ENCODE assay signal across 8 cellular contexts in the genomic region with DNA sequence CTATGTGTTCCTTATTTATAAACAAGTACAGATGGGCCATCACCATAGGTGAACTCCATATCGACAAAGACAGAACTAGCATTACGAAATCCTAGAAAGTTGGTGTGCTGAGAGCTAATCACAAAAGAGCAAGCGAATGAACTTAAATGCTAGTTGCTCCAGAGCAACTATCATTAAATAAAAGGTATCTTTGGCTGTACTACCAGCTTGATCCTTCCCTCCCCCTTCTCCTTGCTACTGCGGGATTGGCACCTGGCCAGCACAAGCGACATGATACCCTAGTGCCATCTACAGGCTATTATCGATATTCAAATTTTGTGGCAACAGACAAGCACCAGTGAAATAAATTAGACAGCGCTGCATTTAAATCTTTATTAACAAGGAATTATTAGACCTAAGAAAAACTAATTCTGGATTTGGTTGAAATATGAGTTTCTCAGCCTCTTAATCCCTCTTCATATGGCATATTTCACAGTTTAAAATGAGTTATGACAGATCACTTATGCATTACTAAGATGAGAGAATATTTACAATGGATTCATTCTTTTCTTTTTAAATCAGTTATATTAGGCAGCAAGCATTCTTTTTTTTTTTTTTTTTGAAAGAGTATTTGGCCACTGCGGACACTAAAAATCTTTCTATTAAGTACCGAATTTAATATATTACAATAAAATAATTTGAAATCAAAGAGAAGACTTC. TPM values are rescaled to one million over a fixed set of nuclear protein-coding genes. Genes with fewer than 3 reads are reported as not detected.
A peak's percentile ranks its signal among the peaks of the same experiment; 100 is the strongest.
DNase-seq lines count a peak whose midpoint lies in the region; ATAC-seq, FAIRE-seq and TF ChIP-seq lines count a peak whose summit lies in the region.

No MANE protein-coding gene starts in this region.

- no peak overlapping the region for H3K56ac ChIP-seq in H9 (ENCODE audit: insufficient read length, low read depth, low read length)

- H3K27ac ChIP-seq in H9 (ENCODE audit: insufficient read length, low read depth, low read length) (no peak overlapping the region), small intestine (ENCODE audit: low read depth in 1 of 2, low read length in 1 of 2) (no peak overlapping the region)

- no peak overlapping the region for H3K4me3 ChIP-seq in small intestine (ENCODE audit: low read depth in 1 of 2, low read length in 2 of 2)

- H3K4me2 ChIP-seq in H9 (ENCODE audit: insufficient read depth, insufficient read length, low read length): no peak overlapping the region

- FAIRE-seq in small intestine (lab: Jason Lieb, UNC): no peak

- no peak overlapping the region; a peak in 1 of 5 replicates for H3K4me3 Mint-ChIP-seq in H9
- H3K4me3 Mint-ChIP-seq in brain: peak overlapping the region in 4 of 5 experiments; percentile 80 to 87 (median 84)

- no peaks in the 10 kb centered on the region for H3K79me1 ChIP-seq in H9 (ENCODE audit: insufficient read depth, low read depth, low read length, poor library complexity, severe bottlenecking)

- H3T11ph ChIP-seq in H9 (ENCODE audit: low read length): no peak overlapping the region

- H2BK20ac ChIP-seq in H9 (ENCODE audit: low read depth, low read length, poor library complexity, severe bottlenecking): no peak overlapping the region

- TF ChIP-seq CTCF in H9 (conservative IDR thresholded peaks at IDR 0.05) (peak; percentile 83), brain (conservative IDR thresholded peaks at IDR 0.05) (peak; percentile 93 to 94)

- no peaks in the 10 kb centered on the region for H3K9me3 Mint-ChIP-seq in H9
- H3K9me3 Mint-ChIP-seq in brain: no peaks in the 10 kb centered on the region

- no peak overlapping the region for H3K14ac ChIP-seq in H9 (ENCODE audit: insufficient read depth, low read length)

- H4K20me1 ChIP-seq in H9 (ENCODE audit: control insufficient read depth, insufficient read depth, insufficient read length): no peaks in the 10 kb centered on the region

- H2BK12ac ChIP-seq in H9 (ENCODE audit: insufficient read length, low read depth, low read length): no peak overlapping the region

- no peaks in the 10 kb centered on the region for H3K23me2 ChIP-seq in H9 (ENCODE audit: insufficient read length, low read depth, low read length, poor library complexity, severe bottlenecking)

- H4K91ac ChIP-seq in H9 (ENCODE audit: insufficient read length, low read depth, low read length): no peak overlapping the region

- H2BK15ac ChIP-seq in H9 (ENCODE audit: low read depth, low read length): no peak overlapping the region

- H2BK5ac ChIP-seq in H9 (ENCODE audit: insufficient read length, low read length): no peak overlapping the region

- no CpG with 5 or more reads among the region's 9 CpGs for WGBS in H9 (ENCODE audit: extremely low coverage, insufficient read length, low lambda C conversion rate)
- 17 to 27% (median 22%) methylated on average over 9 of the region's 9 CpGs for WGBS in small intestine, 3 donors

- H3K4me1 Mint-ChIP-seq in H9 (peaks cover 3% of the 10 kb centered on the region in 2 experiments; a peak in 3 of 4 replicates), brain (peaks cover 53% of the 10 kb centered on the region)

- no peaks in the 10 kb centered on the region for H3K9me3 ChIP-seq in H9 (ENCODE audit: control insufficient read depth, low read depth, low read length)
- no peaks in the 10 kb centered on the region for H3K9me3 ChIP-seq in small intestine (ENCODE audit: control insufficient read depth, low read depth)

- no peak overlapping the region for H3K27ac Mint-ChIP-seq in H9
- peak overlapping the region; percentile 57 to 93 (median 70) for H3K27ac Mint-ChIP-seq in brain

- H3K27me3 Mint-ChIP-seq in H9 (ENCODE audit: low read depth) (peaks cover 9% of the 10 kb centered on the region), brain (no peaks in the 10 kb centered on the region)

- H3K23ac ChIP-seq in H9 (ENCODE audit: insufficient read length, low read depth, low read length): no peak overlapping the region

- no peak overlapping the region for H2AK5ac ChIP-seq in H9 (ENCODE audit: insufficient read length, low read length)

- H3K36me3 Mint-ChIP-seq in H9 (ENCODE audit: insufficient read depth in 1 of 3, low read depth in 3 of 3) (no peaks in the 10 kb centered on the region), brain (peaks cover 17% of the 10 kb centered on the region)

- no peaks in the 10 kb centered on the region for H3K36me3 ChIP-seq in small intestine (ENCODE audit: control insufficient read depth in 2 of 2, insufficient read depth in 2 of 2, low read length in 2 of 2)

- H3K18ac ChIP-seq in H9 (ENCODE audit: insufficient read length, low read depth, low read length): no peak overlapping the region

- no peak overlapping the region for H4K5ac ChIP-seq in H9 (ENCODE audit: insufficient read length, low read depth, low read length)

- H3K4ac ChIP-seq in H9 (ENCODE audit: low read depth, low read length): no peak overlapping the region

- no peak overlapping the region for H2BK120ac ChIP-seq in H9 (ENCODE audit: low read depth, low read length, poor library complexity, severe bottlenecking)

- H4K8ac ChIP-seq in H9 (replicated peaks; ENCODE audit: insufficient read length, low read depth, low read length): no peak overlapping the region

- H3K79me2 ChIP-seq in H9 (ENCODE audit: insufficient read depth, low read length): no peaks in the 10 kb centered on the region

- H3K27me3 ChIP-seq in H9 (ENCODE audit: insufficient read depth, low read length) (no peaks in the 10 kb centered on the region; the same call in 1 of the 2 replicates), small intestine (ENCODE audit: control insufficient read depth in 2 of 2, insufficient read depth in 2 of 2, low read length in 2 of 2) (peaks cover 0 to 4% of the 10 kb centered on the region in 2 donors)

- no peak for ATAC-seq in HG03457 (IDR thresholded peaks at IDR 0.05; ENCODE audit: unreplicated experiment)

- no peak overlapping the region for H2AFZ ChIP-seq in H9 (ENCODE audit: low read length)

- H3K9ac ChIP-seq in H9 (ENCODE audit: extremely low read depth, insufficient read length, low read length): no peak overlapping the region

- DNase-seq in ELR (ENCODE audit: low read depth) (peak; percentile 85), H9 (peak; percentile 51), NCI-H1092 treated with DMSO at 0.1 percent for 48 hours (lab: John Stamatoyannopoulos, UW) (peak; percentile 82), SKM-1 (lab: John Stamatoyannopoulos, UW; ENCODE audit: unreplicated experiment) (peak; percentile 55), iPS-NIHi11 (ENCODE audit: low spot score) (peak; percentile 62), small intestine (peak; percentile 75)

- H3K4me1 ChIP-seq in H9 (ENCODE audit: insufficient read depth, low read length) (no peaks in the 10 kb centered on the region), small intestine (ENCODE audit: control insufficient read depth in 2 of 2, insufficient read depth in 1 of 2, low read depth in 1 of 2, low read length in 1 of 2) (no peaks in the 10 kb centered on the region)

RNA-seq across cellular contexts. Expression of gene PCDH9, which starts 5.8 kb away (rescaled TPM):
- 0.09 and 0.11 TPM in 2 replicates for total RNA-seq in H9 (2021)
- polyA plus RNA-seq in brain (ENCODE audit: insufficient read depth, low read depth, low replicate concordance) (9.9 TPM), small intestine (under 1 TPM in 2 of 3 donors, not detected in 1; 0.27 to 0.72 TPM)

Comparison
In these comparisons a context has a peak if more than half of its experiments do, and no peak if none do; other contexts are left out.
1. H3K27ac Mint-ChIP-seq: peak in brain (5 of 5); none in H9 (0 of 3).
2. H3K4me3 Mint-ChIP-seq: peak in brain (4 of 5); none in H9 (0 of 2).
3. Peak in every context shown above with its lines, with median percentiles within 50 percentile points of each other: DNase-seq.